12 cellular contexts compared by ENCODE assay signal in the genomic region with DNA sequence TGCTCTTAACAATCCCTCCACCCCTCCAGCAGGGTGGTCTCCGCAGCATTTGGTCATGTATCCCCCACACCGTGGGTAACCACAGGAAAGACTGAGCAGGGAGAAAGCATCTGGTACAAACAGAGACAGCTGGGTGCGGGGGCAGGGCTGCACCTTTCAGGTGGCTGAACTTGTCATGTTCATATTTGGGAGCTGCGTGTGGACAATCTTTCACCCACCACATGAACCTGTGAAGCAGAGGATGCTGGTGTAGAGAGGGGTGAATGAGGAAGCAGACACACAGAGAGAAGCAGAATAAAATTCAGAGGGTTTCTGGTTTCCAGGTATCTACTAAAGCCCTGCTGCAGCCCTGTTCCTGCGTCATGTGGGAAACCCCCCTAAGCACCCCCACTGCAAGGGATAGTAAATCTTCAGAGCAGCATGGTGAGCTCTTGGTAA. TPM values are rescaled to one million over a fixed set of nuclear protein-coding genes. Genes with fewer than 3 reads are reported as not detected.
A peak's percentile ranks its signal among the peaks of the same experiment; 100 is the strongest.
DNase-seq lines count a peak whose midpoint lies in the region; ATAC-seq lines count a peak whose summit lies in the region.
"Had no signal": no experiment of that assay in that cellular context is flagged by ENCODE, and none has a peak within 500 bp of the region (broad histone marks: within the 10 kb centered on the region; RNA-seq: fewer than 3 reads in every experiment).

No MANE protein-coding gene starts in this region.

- peaks cover 61% of the 10 kb centered on the region for H3K4me1 Mint-ChIP-seq in dendritic cell treated with granulocyte-macrophage colony-stimulating factor and Interleukin-4, amounts not matched to agents 40 ng/mL and 50 ng/mL, for 4 days (ENCODE audit: low read depth)
- peaks cover 3% of the 10 kb centered on the region for H3K4me1 Mint-ChIP-seq in activated CD4-positive, alpha-beta memory T cell treated with anti-CD3 and anti-CD28 coated beads for 36 hours (ENCODE audit: low read depth)
- H3K4me1 Mint-ChIP-seq in activated CD4-positive, alpha-beta memory T cell treated with anti-CD3 and anti-CD28 coated beads, Interleukin-2, amount 10 ng/mL, durations not matched to agents 7 days and 5 days = peaks cover 7% of the 10 kb centered on the region

- intact Hi-C loops in dendritic cell treated with granulocyte-macrophage colony-stimulating factor and Interleukin-4, amounts not matched to agents 40 ng/mL and 50 ng/mL, for 4 days (cut with micrococcal nuclease) = no loop called here
- intact Hi-C loops in activated CD4-positive, alpha-beta memory T cell treated with anti-CD3 and anti-CD28 coated beads for 36 hours (cut with micrococcal nuclease) = no loop called here

- H3K36me3 ChIP-seq in BLaER1 = peaks cover 47% of the 10 kb centered on the region

- no peak overlapping the region for H3K27ac ChIP-seq in BLaER1

- peaks cover 23% of the 10 kb centered on the region for H3K4me1 ChIP-seq in BLaER1

- H3K27ac Mint-ChIP-seq in dendritic cell treated with granulocyte-macrophage colony-stimulating factor and Interleukin-4, amounts not matched to agents 40 ng/mL and 50 ng/mL, for 4 days = peak overlapping the region; percentile 70
- H3K27ac Mint-ChIP-seq in activated CD4-positive, alpha-beta memory T cell treated with anti-CD3 and anti-CD28 coated beads for 36 hours = no peak overlapping the region
- H3K27ac Mint-ChIP-seq in activated CD4-positive, alpha-beta memory T cell treated with anti-CD3 and anti-CD28 coated beads, Interleukin-2, amount 10 ng/mL, durations not matched to agents 7 days and 5 days = no peak overlapping the region
- H3K27ac Mint-ChIP-seq: activated naive CD4-positive, alpha-beta T cell treated with anti-CD3 and anti-CD28 coated beads, Interleukin-2, amount 10 ng/mL, durations not matched to agents 7 days and 5 days; T-helper 1 cell treated with Interleukin-12 subunit alpha and Interleukin-12 subunit beta and Interleukin-4 antibody, amounts not matched to agents 30 μg/mL and 1 μg/mL, for 36 hours had no signal

- peaks cover 35% of the 10 kb centered on the region for H4K20me1 ChIP-seq in BLaER1

- POLR2A ChIA-PET in activated CD4-positive, alpha-beta memory T cell treated with anti-CD3 and anti-CD28 coated beads for 36 hours (lab: Charles Lee) = no interaction called here
- POLR2A ChIA-PET in activated CD4-positive, alpha-beta memory T cell treated with anti-CD3 and anti-CD28 coated beads, Interleukin-2, amount 10 ng/mL, durations not matched to agents 7 days and 5 days (lab: Charles Lee) = no interaction called here

- no peak overlapping the region for H3K4me3 Mint-ChIP-seq in dendritic cell treated with granulocyte-macrophage colony-stimulating factor and Interleukin-4, amounts not matched to agents 40 ng/mL and 50 ng/mL, for 4 days
- H3K4me3 Mint-ChIP-seq in activated CD4-positive, alpha-beta memory T cell treated with anti-CD3 and anti-CD28 coated beads for 36 hours = no peak overlapping the region
- H3K4me3 Mint-ChIP-seq in activated CD4-positive, alpha-beta memory T cell treated with anti-CD3 and anti-CD28 coated beads, Interleukin-2, amount 10 ng/mL, durations not matched to agents 7 days and 5 days = no peak overlapping the region
- H3K4me3 Mint-ChIP-seq: activated naive CD4-positive, alpha-beta T cell treated with anti-CD3 and anti-CD28 coated beads, Interleukin-2, amount 10 ng/mL, durations not matched to agents 7 days and 5 days; T-helper 1 cell treated with Interleukin-12 subunit alpha and Interleukin-12 subunit beta and Interleukin-4 antibody, amounts not matched to agents 30 μg/mL and 1 μg/mL, for 36 hours had no signal

- no peaks in the 10 kb centered on the region for H3K27me3 Mint-ChIP-seq in dendritic cell treated with granulocyte-macrophage colony-stimulating factor and Interleukin-4, amounts not matched to agents 40 ng/mL and 50 ng/mL, for 4 days
- peaks cover 2% of the 10 kb centered on the region for H3K27me3 Mint-ChIP-seq in activated CD4-positive, alpha-beta memory T cell treated with anti-CD3 and anti-CD28 coated beads for 36 hours
- H3K27me3 Mint-ChIP-seq in activated CD4-positive, alpha-beta memory T cell treated with anti-CD3 and anti-CD28 coated beads, Interleukin-2, amount 10 ng/mL, durations not matched to agents 7 days and 5 days = no peaks in the 10 kb centered on the region

- no peak overlapping the region for H3K4me3 ChIP-seq in BLaER1

- no peak overlapping the region for H3K9ac ChIP-seq in BLaER1

- DNase-seq in activated CD4-positive, alpha-beta memory T cell treated with anti-CD3 and anti-CD28 coated beads for 36 hours = no peak
- no peak for DNase-seq in activated CD4-positive, alpha-beta memory T cell treated with anti-CD3 and anti-CD28 coated beads, Interleukin-2, amount 10 ng/mL, durations not matched to agents 7 days and 5 days
- DNase-seq: activated naive CD4-positive, alpha-beta T cell treated with anti-CD3 and anti-CD28 coated beads, Interleukin-2, amount 10 ng/mL, durations not matched to agents 7 days and 5 days; MV-4-11; stimulated activated CD4-positive, alpha-beta T cell treated with anti-CD3 and anti-CD28 coated beads, Interleukin-1b, Interleukin-23, amount 100 ng/mL, for 48 hours had no signal

- H3K9me3 Mint-ChIP-seq in dendritic cell treated with granulocyte-macrophage colony-stimulating factor and Interleukin-4, amounts not matched to agents 40 ng/mL and 50 ng/mL, for 4 days = no peaks in the 10 kb centered on the region
- H3K9me3 Mint-ChIP-seq in activated CD4-positive, alpha-beta memory T cell treated with anti-CD3 and anti-CD28 coated beads for 36 hours = no peaks in the 10 kb centered on the region
- H3K9me3 Mint-ChIP-seq in activated CD4-positive, alpha-beta memory T cell treated with anti-CD3 and anti-CD28 coated beads, Interleukin-2, amount 10 ng/mL, durations not matched to agents 7 days and 5 days = peaks cover 2% of the 10 kb centered on the region
- H3K9me3 Mint-ChIP-seq: activated naive CD4-positive, alpha-beta T cell treated with anti-CD3 and anti-CD28 coated beads, Interleukin-2, amount 10 ng/mL, durations not matched to agents 7 days and 5 days had no signal

- ATAC-seq in GM18511 (IDR thresholded peaks at IDR 0.05; ENCODE audit: unreplicated experiment) (peak; percentile 72), HG03521 (IDR thresholded peaks at IDR 0.05; ENCODE audit: unreplicated experiment) (peak; percentile 50), HG03196 (IDR thresholded peaks at IDR 0.05; ENCODE audit: unreplicated experiment) (no peak), GM21723 (IDR thresholded peaks at IDR 0.05; ENCODE audit: unreplicated experiment) (no peak)

- CTCF ChIA-PET in activated CD4-positive, alpha-beta memory T cell treated with anti-CD3 and anti-CD28 coated beads for 36 hours (lab: Charles Lee) = interaction anchor here (2.1 kb wide), 1 partner anchor 12 kb away, joined by 4 read pairs; no protein-coding TSS in a partner anchor
- CTCF ChIA-PET in activated CD4-positive, alpha-beta memory T cell treated with anti-CD3 and anti-CD28 coated beads, Interleukin-2, amount 10 ng/mL, durations not matched to agents 7 days and 5 days (lab: Charles Lee) = no interaction called here

- peaks cover 45% of the 10 kb centered on the region for H3K36me3 Mint-ChIP-seq in dendritic cell treated with granulocyte-macrophage colony-stimulating factor and Interleukin-4, amounts not matched to agents 40 ng/mL and 50 ng/mL, for 4 days (ENCODE audit: low read depth)
- no peaks in the 10 kb centered on the region for H3K36me3 Mint-ChIP-seq in activated CD4-positive, alpha-beta memory T cell treated with anti-CD3 and anti-CD28 coated beads for 36 hours
- H3K36me3 Mint-ChIP-seq in activated CD4-positive, alpha-beta memory T cell treated with anti-CD3 and anti-CD28 coated beads, Interleukin-2, amount 10 ng/mL, durations not matched to agents 7 days and 5 days (ENCODE audit: low read depth) = no peaks in the 10 kb centered on the region

- no peaks in the 10 kb centered on the region for H3K27me3 ChIP-seq in BLaER1

- H3K9me3 ChIP-seq in BLaER1 = peaks cover 9% of the 10 kb centered on the region

- peak overlapping the region; percentile 36 for H3K4me2 ChIP-seq in BLaER1

RNA-seq across cellular contexts. Expression of gene GFOD1, which starts 8.9 kb away (rescaled TPM):
- 1 to 10 TPM; 2.3 to 2.4 TPM for total RNA-seq in activated CD4-positive, alpha-beta memory T cell treated with anti-CD3 and anti-CD28 coated beads for 36 hours
- 1 to 10 TPM; 3.0 TPM for total RNA-seq in activated CD4-positive, alpha-beta memory T cell treated with anti-CD3 and anti-CD28 coated beads, Interleukin-2, amount 10 ng/mL, durations not matched to agents 7 days and 5 days

Comparison
In these comparisons a context has a peak if more than half of its experiments do, and no peak if none do; other contexts are left out.
1. ATAC-seq: peak in GM18511 (single experiment) and HG03521 (single experiment); none in HG03196 (single experiment) and GM21723 (single experiment).